8 cellular contexts compared by ENCODE assay signal in genomic region chr7:32500922-32501341, GRCh38. TPM values are rescaled to one million over a fixed set of nuclear protein-coding genes. Genes with fewer than 3 reads are reported as not detected.
A peak's percentile ranks its signal among the peaks of the same experiment; 100 is the strongest.
DNase-seq lines count a peak whose midpoint lies in the region; ATAC-seq lines count a peak whose summit lies in the region.

No MANE protein-coding gene starts in this region.

- peak overlapping the region; percentile 2 for H3K4me3 Mint-ChIP-seq in activated CD8-positive, alpha-beta memory T cell treated with anti-CD3 and anti-CD28 coated beads, Interleukin-2, amount 10 ng/mL, durations not matched to agents 7 days and 5 days

- H3K4me1 Mint-ChIP-seq in activated CD8-positive, alpha-beta memory T cell treated with anti-CD3 and anti-CD28 coated beads, Interleukin-2, amount 10 ng/mL, durations not matched to agents 7 days and 5 days = peaks cover 51% of the 10 kb centered on the region

- ATAC-seq in activated CD8-positive, alpha-beta memory T cell treated with anti-CD3 and anti-CD28 coated beads, Interleukin-2, amount 10 ng/mL, durations not matched to agents 7 days and 5 days = peak; percentile 35
- peak; percentile 74 for ATAC-seq in HG03039 (IDR thresholded peaks at IDR 0.05; ENCODE audit: unreplicated experiment)

- peak overlapping the region; percentile 48 for H3K27ac Mint-ChIP-seq in activated CD8-positive, alpha-beta memory T cell treated with anti-CD3 and anti-CD28 coated beads, Interleukin-2, amount 10 ng/mL, durations not matched to agents 7 days and 5 days

- no peak for DNase-seq in activated CD8-positive, alpha-beta memory T cell treated with anti-CD3 and anti-CD28 coated beads, Interleukin-2, amount 10 ng/mL, durations not matched to agents 7 days and 5 days
- no peak for DNase-seq in activated CD8-positive, alpha-beta memory T cell treated with anti-CD3 and anti-CD28 coated beads, Interleukin-2, amount 50 U/mL, for 48 hours
- peak; percentile 19 for DNase-seq in SIG-M5 (lab: John Stamatoyannopoulos, UW)
- peak; percentile 22 for DNase-seq in fibroblast of the conjunctiva (ENCODE audit: low read depth)
- DNase-seq in DMS53 treated with DMSO at 0.1 percent for 48 hours (lab: John Stamatoyannopoulos, UW; ENCODE audit: unreplicated experiment) = no peak
- DNase-seq in occipital lobe (lab: John Stamatoyannopoulos, UW) = no peak
- DNase-seq in DMS153 treated with DMSO at 0.1 percent for 48 hours (lab: John Stamatoyannopoulos, UW; ENCODE audit: unreplicated experiment) = no peak

- no peaks in the 10 kb centered on the region for H3K27me3 Mint-ChIP-seq in activated CD8-positive, alpha-beta memory T cell treated with anti-CD3 and anti-CD28 coated beads, Interleukin-2, amount 10 ng/mL, durations not matched to agents 7 days and 5 days

- H3K9me3 Mint-ChIP-seq in activated CD8-positive, alpha-beta memory T cell treated with anti-CD3 and anti-CD28 coated beads, Interleukin-2, amount 10 ng/mL, durations not matched to agents 7 days and 5 days (ENCODE audit: low read depth) = no peaks in the 10 kb centered on the region

- CTCF ChIA-PET in activated CD8-positive, alpha-beta memory T cell treated with anti-CD3 and anti-CD28 coated beads, Interleukin-2, amount 10 ng/mL, durations not matched to agents 7 days and 5 days (lab: Charles Lee) = interaction anchor here (1.8 kb wide), 1 partner anchor 11 kb away, joined by 5 read pairs; the partner anchor contains the start of gene LSM5

- peaks cover 24% of the 10 kb centered on the region for H3K36me3 Mint-ChIP-seq in activated CD8-positive, alpha-beta memory T cell treated with anti-CD3 and anti-CD28 coated beads, Interleukin-2, amount 10 ng/mL, durations not matched to agents 7 days and 5 days

RNA-seq across cellular contexts. Expression of gene AVL9, which starts 5.6 kb away (rescaled TPM):
- 10 to 100 TPM; 36.1 to 42.2 TPM for total RNA-seq in activated CD8-positive, alpha-beta memory T cell treated with anti-CD3 and anti-CD28 coated beads, Interleukin-2, amount 10 ng/mL, durations not matched to agents 7 days and 5 days
- total RNA-seq in occipital lobe = 87.3 TPM

RNA-seq across cellular contexts. Expression of gene LSM5, which starts 10.8 kb away (rescaled TPM):
- total RNA-seq in activated CD8-positive, alpha-beta memory T cell treated with anti-CD3 and anti-CD28 coated beads, Interleukin-2, amount 10 ng/mL, durations not matched to agents 7 days and 5 days = 10 to 100 TPM; 72.0 to 88.6 TPM
- 27.1 TPM for total RNA-seq in occipital lobe

Comparison
In these comparisons a context has a peak if more than half of its experiments do, and no peak if none do; other contexts are left out.
1. DNase-seq: peak in SIG-M5 (single experiment) and fibroblast of the conjunctiva (single experiment); none in activated CD8-positive, alpha-beta memory T cell treated with anti-CD3 and anti-CD28 coated beads, Interleukin-2, amount 10 ng/mL, durations not matched to agents 7 days and 5 days (single experiment), activated CD8-positive, alpha-beta memory T cell treated with anti-CD3 and anti-CD28 coated beads, Interleukin-2, amount 50 U/mL, for 48 hours (single experiment), DMS53 treated with DMSO at 0.1 percent for 48 hours (single experiment), occipital lobe (single experiment) and DMS153 treated with DMSO at 0.1 percent for 48 hours (single experiment).